ENCODE assay signal across 13 cellular contexts in the genomic region with DNA sequence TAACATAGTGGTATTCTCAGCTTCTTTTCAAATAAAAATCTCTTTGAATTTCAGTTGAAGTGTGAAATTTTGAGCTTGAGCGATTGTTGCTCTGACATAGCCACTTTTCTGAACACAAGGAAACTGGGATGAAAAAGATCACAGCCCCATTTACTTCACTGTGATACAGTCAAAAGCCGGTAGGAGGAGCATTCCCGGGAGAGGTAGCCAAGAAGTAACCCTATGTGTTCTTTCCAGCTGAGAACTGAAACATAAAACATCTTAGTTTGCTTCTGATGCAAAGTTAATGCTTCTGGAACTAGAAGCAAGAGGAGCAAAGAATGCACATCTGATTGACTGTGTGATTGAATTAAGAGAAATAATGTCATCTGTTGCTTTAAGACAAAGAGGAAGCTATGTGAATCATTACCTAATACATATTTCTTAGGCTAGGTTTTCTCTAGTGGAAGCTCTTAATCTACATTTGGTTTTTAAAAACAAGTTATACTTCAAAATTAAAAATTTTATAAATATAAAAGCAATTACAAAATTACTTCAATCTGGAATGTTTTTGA.
DNase-seq lines count a peak whose midpoint lies in the region; FAIRE-seq and TF ChIP-seq lines count a peak whose summit lies in the region.
"Had no signal": no experiment of that assay in that cellular context is flagged by ENCODE, and none has a peak within 500 bp of the region (broad histone marks: within the 10 kb centered on the region; RNA-seq: fewer than 3 reads in every experiment).

No MANE protein-coding gene starts in this region.

- H3K36me3 ChIP-seq in bronchial epithelial cell (ENCODE audit: control insufficient read depth, insufficient read depth, low read length), result no peaks in the 10 kb centered on the region

- TF ChIP-seq CTCF in C4-2B (conservative IDR thresholded peaks at IDR 0.05) (peak; percentile 26; the same call in 1 of the 2 replicates), bronchial epithelial cell (IDR thresholded peaks at IDR 0.05; ENCODE audit: insufficient read depth, low read length, severe bottlenecking) (peak; percentile 63), Calu3 (IDR thresholded peaks at IDR 0.05; ENCODE audit: unreplicated experiment) (no peak)

- H3K4me3 Mint-ChIP-seq in Calu3 (ENCODE audit: low read depth, unreplicated experiment), result no peak overlapping the region
- H3K4me3 Mint-ChIP-seq: CD8-positive, alpha-beta T cell had no signal

- CTCF ChIA-PET in Calu3 (lab: Charles Lee), result no interaction called here

- intact Hi-C loops in Calu3 (cut with micrococcal nuclease; ENCODE audit: unreplicated experiment), result no loop called here

- no peak overlapping the region for H3K27ac Mint-ChIP-seq in Calu3 (ENCODE audit: unreplicated experiment)
- H3K27ac Mint-ChIP-seq: CD8-positive, alpha-beta T cell had no signal

- BruUV-seq in Calu3 (replicated peaks; lab: Mats Ljungman, UMichigan), result no TSS peak

- no peaks in the 10 kb centered on the region for H3K27me3 ChIP-seq in bronchial epithelial cell (ENCODE audit: control insufficient read depth, insufficient read depth, low read length)

- H3K27me3 Mint-ChIP-seq in Calu3 (ENCODE audit: unreplicated experiment), result no peaks in the 10 kb centered on the region

- H3K9me3 Mint-ChIP-seq in Calu3 (ENCODE audit: low read depth, unreplicated experiment), result no peaks in the 10 kb centered on the region
- H3K9me3 Mint-ChIP-seq: CD8-positive, alpha-beta T cell had no signal

- no peak overlapping the region for H3K27ac ChIP-seq in C4-2B
- H3K27ac ChIP-seq: skin epidermis had no signal

- peak; percentile 1 for DNase-seq in M059J (ENCODE audit: low read depth)
- peak; percentile 31 for DNase-seq in bronchial epithelial cell (ENCODE audit: low read depth)
- DNase-seq in left kidney (ENCODE audit: low read depth, low spot score), result peak; percentile 56
- DNase-seq in Calu3, result no peak
- DNase-seq in activated CD8-positive, alpha-beta memory T cell treated with anti-CD3 and anti-CD28 coated beads for 24 hours, result no peak
- no peak for DNase-seq in stimulated activated CD4-positive, alpha-beta T cell treated with anti-CD3 and anti-CD28 coated beads, Interleukin-4, amount 100 ng/mL, for 1 hour
- no peak for DNase-seq in LoVo (ENCODE audit: low spot score)
- DNase-seq: CD8-positive, alpha-beta T cell; cortex of kidney; NCI-H1048; SHP77 had no signal

- H3K36me3 Mint-ChIP-seq in Calu3 (ENCODE audit: insufficient read depth, unreplicated experiment), result no peaks in the 10 kb centered on the region
- H3K36me3 Mint-ChIP-seq: CD8-positive, alpha-beta T cell had no signal

- no peak for FAIRE-seq in bronchial epithelial cell (lab: Jason Lieb, UNC)

- H3K4me3 ChIP-seq in bronchial epithelial cell (ENCODE audit: low read depth, low read length), result no peak overlapping the region
- H3K4me3 ChIP-seq: skin epidermis had no signal

- no peaks in the 10 kb centered on the region for H3K4me1 Mint-ChIP-seq in Calu3 (ENCODE audit: low read depth, unreplicated experiment)

Comparison
In these comparisons a context has a peak if more than half of its experiments do, and no peak if none do; other contexts are left out.
1. DNase-seq: peak in M059J (single experiment), bronchial epithelial cell (single experiment) and left kidney (single experiment); none in Calu3 (single experiment), activated CD8-positive, alpha-beta memory T cell treated with anti-CD3 and anti-CD28 coated beads for 24 hours (single experiment), stimulated activated CD4-positive, alpha-beta T cell treated with anti-CD3 and anti-CD28 coated beads, Interleukin-4, amount 100 ng/mL, for 1 hour (single experiment) and LoVo (single experiment).